Comparison of ENCODE assay signal across 21 cellular contexts in genomic region chr5:146400206-146400605, GRCh38.
"Had no signal": no experiment of that assay in that cellular context is flagged by ENCODE, and none has a peak within 500 bp of the region (broad histone marks: within the 10 kb centered on the region; RNA-seq: fewer than 3 reads in every experiment).

No MANE protein-coding gene starts in this region.

- H3K4me1 Mint-ChIP-seq: endodermal cell had no signal

- H3K9me3 Mint-ChIP-seq: endodermal cell; naive thymus-derived CD4-positive, alpha-beta T cell; nephron progenitor cell had no signal

- H3K27ac Mint-ChIP-seq: endodermal cell; naive thymus-derived CD4-positive, alpha-beta T cell; nephron progenitor cell had no signal

- H3K27me3 ChIP-seq: right atrium auricular region had no signal

- ATAC-seq: foreskin keratinocyte, heart left ventricle, left lobe of liver had no signal

- H3K9me3 ChIP-seq: heart left ventricle, neutrophil, right atrium auricular region, sigmoid colon, stomach, thoracic aorta, transverse colon had no signal

- H3K36me3 Mint-ChIP-seq: naive thymus-derived CD4-positive, alpha-beta T cell had no signal

- H3K36me3 ChIP-seq: heart left ventricle, neutrophil, right atrium auricular region, sigmoid colon, stomach, thoracic aorta, transverse colon had no signal

- H3K4me1 ChIP-seq: foreskin keratinocyte, heart left ventricle, right atrium auricular region, sigmoid colon, stomach, transverse colon had no signal

- H3K4me3 Mint-ChIP-seq: endodermal cell; naive thymus-derived CD4-positive, alpha-beta T cell; nephron progenitor cell had no signal

- DNase-seq: dermis blood vessel endothelial cell; endodermal cell; erythroblast; foreskin keratinocyte; heart left ventricle; hypothalamus; mammary epithelial cell; naive thymus-derived CD4-positive, alpha-beta T cell; nephron progenitor cell; sigmoid colon; stimulated activated CD4-positive, alpha-beta T cell treated with anti-CD3 and anti-CD28 coated beads, Interleukin-2, amount 100 ng/mL, for 24 hours; stimulated activated CD4-positive, alpha-beta T cell treated with anti-CD3 and anti-CD28 coated beads, Interleukin-4, amount 100 ng/mL, for 4 hours; stimulated activated naive CD4-positive, alpha-beta T cell; stomach; substantia nigra; transverse colon had no signal

- H3K27ac ChIP-seq: foreskin keratinocyte, heart left ventricle, neutrophil, right atrium auricular region, sigmoid colon, skin epidermis, stomach, thoracic aorta, transverse colon had no signal

- H3K4me3 ChIP-seq: heart left ventricle, right atrium auricular region, sigmoid colon, skin epidermis, stomach, thoracic aorta, transverse colon had no signal
